26 cellular contexts compared by ENCODE assay signal in genomic region chr1:39596163-39596562, GRCh38. TPM values are rescaled to one million over a fixed set of nuclear protein-coding genes. Genes with fewer than 3 reads are reported as not detected.
"Had no signal": no experiment of that assay in that cellular context is flagged by ENCODE, and none has a peak within 500 bp of the region (broad histone marks: within the 10 kb centered on the region; RNA-seq: fewer than 3 reads in every experiment).

No MANE protein-coding gene starts in this region.

- H3K4me2 ChIP-seq: SK-N-SH had no signal

- ATAC-seq: Panc1, PC-3, T-cell had no signal

- H3K9me3 ChIP-seq: MG63, SK-N-SH had no signal

- H3K9ac ChIP-seq: SK-N-SH had no signal

- H3K36me3 ChIP-seq: MG63 had no signal

- DNase-seq: Karpas-422; KG1; MG63; NCI-H1092 treated with DMSO at 0.1 percent for 48 hours; NCI-H1436; NCI-H187; NCI-H2029; NCI-H2081 treated with DMSO at 0.1 percent for 48 hours; NCI-H2171; NCI-H226; NCI-H446; NCI-H510A; NCI-H524 treated with DMSO at 0.1 percent for 48 hours; NCI-H69; NCI-H774; NK-92 treated with Interleukin-12 subunit alpha and Interleukin-12 subunit beta, amount 100 ng/mL, for 24 hours; PC-3; SHP77; SK-N-SH; SW 1271; T-cell had no signal

- H3K9me2 ChIP-seq: SK-N-SH had no signal

- H3K4me3 ChIP-seq: MG63 had no signal

- H3K27me3 ChIP-seq: MG63 had no signal

- H3K27ac ChIP-seq: RWPE1 had no signal

RNA-seq across cellular contexts. Expression of gene HEYL, which starts 43.3 kb away (rescaled TPM):
- total RNA-seq: HT1080, OCI-LY7, PC-3, SK-MEL-5 had no signal
- polyA plus RNA-seq: SK-N-SH had no signal
